In genomic region chr11:268716-269145, GRCh38 we compare ENCODE assay signal across 1 cellular context.
TF ChIP-seq lines count a peak whose summit lies in the region.
"Not testable (repeated sequence)": the region's sequence is repeated elsewhere in the genome, so short reads cannot be mapped to it uniquely, and the experiment has no call there.

No MANE protein-coding gene starts in this region.

TF ChIP-seq in HepG2, 621 proteins besides CTCF, POLR2A, EP300 and RAD21:
- not testable (repeated sequence) for TF ChIP-seq FOXP1 (IDR thresholded peaks at IDR 0.05)
- TF ChIP-seq FOXP1 (CRISPR knock-in tag; IDR thresholded peaks at IDR 0.05) (peak; percentile 57; the same call in 1 of the 2 replicates), ETV5 (CRISPR knock-in tag; IDR thresholded peaks at IDR 0.05; ENCODE audit: borderline replicate concordance) (peak; percentile 20; the same call in 1 of the 2 replicates), ELF3 (CRISPR knock-in tag; IDR thresholded peaks at IDR 0.05) (peak; percentile 42; the same call in 1 of the 2 replicates), STAG1 (CRISPR knock-in tag; IDR thresholded peaks at IDR 0.05) (peak; percentile 22; the same call in 1 of the 2 replicates), ZNF263 (CRISPR knock-in tag; IDR thresholded peaks at IDR 0.05) (peak; percentile 45; the same call in 1 of the 2 replicates), FOXC1 (CRISPR knock-in tag; IDR thresholded peaks at IDR 0.05; ENCODE audit: borderline replicate concordance) (0 out of 2 replicates have a peak, but pooled peaks have one; percentile 41), HMGXB4 (CRISPR knock-in tag; IDR thresholded peaks at IDR 0.05; ENCODE audit: borderline replicate concordance in 1 of 2, low read depth in 1 of 2) (peak in 1 of 2 experiments; percentile 47; a peak in 2 of 4 replicates), RBAK (CRISPR knock-in tag; IDR thresholded peaks at IDR 0.05) (0 out of 2 replicates have a peak, but pooled peaks have one; percentile 71), XRCC5 (optimal IDR thresholded peaks at IDR 0.05; ENCODE audit: low read length) (peak; percentile 17), ZFP91 (CRISPR knock-in tag; IDR thresholded peaks at IDR 0.05; ENCODE audit: borderline replicate concordance) (peak; percentile 35; the same call in 1 of the 2 replicates), SALL1 (CRISPR knock-in tag; IDR thresholded peaks at IDR 0.05) (peak; percentile 55; the same call in 1 of the 2 replicates), ZNF687 (CRISPR knock-in tag; IDR thresholded peaks at IDR 0.05) (peak; percentile 41), SAP130 (CRISPR knock-in tag; IDR thresholded peaks at IDR 0.05; ENCODE audit: low read depth) (peak; percentile 32), ELF1 (CRISPR knock-in tag; IDR thresholded peaks at IDR 0.05) (peak; percentile 40; the same call in 1 of the 2 replicates), ZMYM3 (CRISPR knock-in tag; IDR thresholded peaks at IDR 0.05) (peak; percentile 36; the same call in 1 of the 2 replicates), TFAP4 (IDR thresholded peaks at IDR 0.05; ENCODE audit: borderline replicate concordance, low read depth) (peak; percentile 77; the same call in 1 of the 2 replicates), FOXP4 (CRISPR knock-in tag; IDR thresholded peaks at IDR 0.05) (peak; percentile 48; the same call in 1 of the 2 replicates), MYPOP (CRISPR knock-in tag; IDR thresholded peaks at IDR 0.05) (peak; percentile 66; the same call in 1 of the 2 replicates), ARID4A (CRISPR knock-in tag; IDR thresholded peaks at IDR 0.05; ENCODE audit: borderline replicate concordance) (peak; percentile 33; the same call in 1 of the 2 replicates), FOXK1 (CRISPR knock-in tag; IDR thresholded peaks at IDR 0.05; ENCODE audit: borderline replicate concordance, low read depth) (peak; percentile 42; the same call in 1 of the 2 replicates), PATZ1 (CRISPR knock-in tag; IDR thresholded peaks at IDR 0.05) (peak; percentile 8; the same call in 1 of the 2 replicates), ZBTB33 (CRISPR knock-in tag; IDR thresholded peaks at IDR 0.05) (0 out of 2 replicates have a peak, but pooled peaks have one; percentile 50), MAX (IDR thresholded peaks at IDR 0.05) (peak; percentile 30; the same call in 1 of the 2 replicates)
